In the genomic region with DNA sequence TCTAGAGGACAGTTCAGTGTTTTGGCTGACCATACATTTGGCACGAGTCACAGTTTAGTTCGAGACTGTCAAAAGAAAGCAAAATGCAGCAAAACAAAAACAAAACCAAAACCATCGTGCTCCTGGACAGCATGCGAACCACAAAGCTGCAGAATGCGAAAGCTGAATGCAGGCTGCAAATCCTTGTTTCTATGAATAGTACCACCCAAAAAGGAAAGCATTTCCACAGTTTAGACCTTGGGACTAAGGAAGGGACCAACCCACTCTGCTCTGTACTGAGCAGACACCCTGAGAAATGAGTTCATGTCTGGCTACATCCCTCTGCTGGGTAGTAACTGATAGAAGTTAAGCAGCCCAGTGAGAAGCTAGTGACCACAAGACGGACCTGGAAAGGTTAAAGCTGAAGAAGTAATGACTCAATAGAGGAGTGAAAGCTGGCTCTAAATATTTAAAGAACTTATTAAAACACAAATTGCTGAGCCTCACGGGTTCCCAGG, we compare ENCODE assay signal across 9 cellular contexts. TPM values are rescaled to one million over a fixed set of nuclear protein-coding genes. Genes with fewer than 3 reads are reported as not detected.
DNase-seq lines count a peak whose midpoint lies in the region; ATAC-seq and TF ChIP-seq lines count a peak whose summit lies in the region.
"Had no signal": no experiment of that assay in that cellular context is flagged by ENCODE, and none has a peak within 500 bp of the region (broad histone marks: within the 10 kb centered on the region; RNA-seq: fewer than 3 reads in every experiment).

No MANE protein-coding gene starts in this region.

- H3K9me3 ChIP-seq in BE2C, result no peaks in the 10 kb centered on the region

- peaks cover 33% of the 10 kb centered on the region for H3K27me3 ChIP-seq in BE2C

- TF ChIP-seq CTCF in foreskin fibroblast (IDR thresholded peaks at IDR 0.05; ENCODE audit: low read depth, low read length) (no peak), BE2C (IDR thresholded peaks at IDR 0.05; ENCODE audit: low read depth, low read length) (no peak)

- no peaks in the 10 kb centered on the region for H3K36me3 ChIP-seq in BE2C

- no peaks in the 10 kb centered on the region for H3K4me1 ChIP-seq in BE2C

- H3K4me3 ChIP-seq in foreskin fibroblast (ENCODE audit: low read depth in 1 of 2, low read length in 2 of 2), result peak overlapping the region; percentile 10 to 31
- H3K4me3 ChIP-seq in BE2C (ENCODE audit: low read depth, low read length), result no peak overlapping the region

- ATAC-seq in GM19452 (IDR thresholded peaks at IDR 0.05; ENCODE audit: unreplicated experiment), result peak; percentile 54
- ATAC-seq in SK-N-SH treated with all-trans-retinoic acid at 6 μM for 48 hours, result no peak

- DNase-seq in AG20443 (ENCODE audit: low spot score) (peak; percentile 49), M059J (ENCODE audit: low read depth) (peak; percentile 48), foreskin fibroblast (peak; percentile 21 to 24), DMS79 treated with DMSO at 0.1 percent for 48 hours (lab: John Stamatoyannopoulos, UW) (no peak), BE2C (no peak), middle frontal gyrus (ENCODE audit: extremely low spot score, low spot score) (no peak)
- DNase-seq: DND-41 had no signal

TF ChIP-seq in SK-N-SH treated with all-trans-retinoic acid at 6 μM for 48 hours, 23 proteins besides CTCF, POLR2A, EP300 and RAD21:
- TF ChIP-seq, protein P1, sequence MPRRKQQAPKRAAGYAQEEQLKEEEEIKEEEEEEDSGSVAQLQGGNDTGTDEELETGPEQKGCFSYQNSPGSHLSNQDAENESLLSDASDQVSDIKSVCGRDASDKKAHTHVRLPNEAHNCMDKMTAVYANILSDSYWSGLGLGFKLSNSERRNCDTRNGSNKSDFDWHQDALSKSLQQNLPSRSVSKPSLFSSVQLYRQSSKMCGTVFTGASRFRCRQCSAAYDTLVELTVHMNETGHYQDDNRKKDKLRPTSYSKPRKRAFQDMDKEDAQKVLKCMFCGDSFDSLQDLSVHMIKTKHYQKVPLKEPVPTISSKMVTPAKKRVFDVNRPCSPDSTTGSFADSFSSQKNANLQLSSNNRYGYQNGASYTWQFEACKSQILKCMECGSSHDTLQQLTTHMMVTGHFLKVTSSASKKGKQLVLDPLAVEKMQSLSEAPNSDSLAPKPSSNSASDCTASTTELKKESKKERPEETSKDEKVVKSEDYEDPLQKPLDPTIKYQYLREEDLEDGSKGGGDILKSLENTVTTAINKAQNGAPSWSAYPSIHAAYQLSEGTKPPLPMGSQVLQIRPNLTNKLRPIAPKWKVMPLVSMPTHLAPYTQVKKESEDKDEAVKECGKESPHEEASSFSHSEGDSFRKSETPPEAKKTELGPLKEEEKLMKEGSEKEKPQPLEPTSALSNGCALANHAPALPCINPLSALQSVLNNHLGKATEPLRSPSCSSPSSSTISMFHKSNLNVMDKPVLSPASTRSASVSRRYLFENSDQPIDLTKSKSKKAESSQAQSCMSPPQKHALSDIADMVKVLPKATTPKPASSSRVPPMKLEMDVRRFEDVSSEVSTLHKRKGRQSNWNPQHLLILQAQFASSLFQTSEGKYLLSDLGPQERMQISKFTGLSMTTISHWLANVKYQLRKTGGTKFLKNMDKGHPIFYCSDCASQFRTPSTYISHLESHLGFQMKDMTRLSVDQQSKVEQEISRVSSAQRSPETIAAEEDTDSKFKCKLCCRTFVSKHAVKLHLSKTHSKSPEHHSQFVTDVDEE (CRISPR knock-in tag; IDR thresholded peaks at IDR 0.05), result no peak
- no peak for TF ChIP-seq OSR1 (CRISPR knock-in tag; IDR thresholded peaks at IDR 0.05)
- no peak for TF ChIP-seq ZC3H10 (CRISPR knock-in tag; IDR thresholded peaks at IDR 0.05)
- TF ChIP-seq ESRRG (CRISPR knock-in tag; IDR thresholded peaks at IDR 0.05), result no peak
- no peak for TF ChIP-seq BACH2 (CRISPR knock-in tag; IDR thresholded peaks at IDR 0.05; ENCODE audit: borderline replicate concordance)
- TF ChIP-seq, protein P2, sequence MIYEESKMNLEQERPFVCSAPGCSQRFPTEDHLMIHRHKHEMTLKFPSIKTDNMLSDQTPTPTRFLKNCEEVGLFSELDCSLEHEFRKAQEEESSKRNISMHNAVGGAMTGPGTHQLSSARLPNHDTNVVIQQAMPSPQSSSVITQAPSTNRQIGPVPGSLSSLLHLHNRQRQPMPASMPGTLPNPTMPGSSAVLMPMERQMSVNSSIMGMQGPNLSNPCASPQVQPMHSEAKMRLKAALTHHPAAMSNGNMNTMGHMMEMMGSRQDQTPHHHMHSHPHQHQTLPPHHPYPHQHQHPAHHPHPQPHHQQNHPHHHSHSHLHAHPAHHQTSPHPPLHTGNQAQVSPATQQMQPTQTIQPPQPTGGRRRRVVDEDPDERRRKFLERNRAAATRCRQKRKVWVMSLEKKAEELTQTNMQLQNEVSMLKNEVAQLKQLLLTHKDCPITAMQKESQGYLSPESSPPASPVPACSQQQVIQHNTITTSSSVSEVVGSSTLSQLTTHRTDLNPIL (CRISPR knock-in tag; IDR thresholded peaks at IDR 0.05; ENCODE audit: low read depth), result no peak
- no peak for TF ChIP-seq TOX (CRISPR knock-in tag; IDR thresholded peaks at IDR 0.05; ENCODE audit: borderline replicate concordance)
- TF ChIP-seq TCF4 (CRISPR knock-in tag; IDR thresholded peaks at IDR 0.05; ENCODE audit: borderline replicate concordance), result no peak
- no peak for TF ChIP-seq RARB (CRISPR knock-in tag; IDR thresholded peaks at IDR 0.05)
- TF ChIP-seq SNAI2 (CRISPR knock-in tag; IDR thresholded peaks at IDR 0.05), result no peak
- TF ChIP-seq PPARA (CRISPR knock-in tag; IDR thresholded peaks at IDR 0.05; ENCODE audit: borderline replicate concordance), result no peak
- TF ChIP-seq ISL1 (CRISPR knock-in tag; IDR thresholded peaks at IDR 0.05), result no peak
- no peak for TF ChIP-seq ZFP30 (CRISPR knock-in tag; IDR thresholded peaks at IDR 0.05)
- TF ChIP-seq, protein P3, sequence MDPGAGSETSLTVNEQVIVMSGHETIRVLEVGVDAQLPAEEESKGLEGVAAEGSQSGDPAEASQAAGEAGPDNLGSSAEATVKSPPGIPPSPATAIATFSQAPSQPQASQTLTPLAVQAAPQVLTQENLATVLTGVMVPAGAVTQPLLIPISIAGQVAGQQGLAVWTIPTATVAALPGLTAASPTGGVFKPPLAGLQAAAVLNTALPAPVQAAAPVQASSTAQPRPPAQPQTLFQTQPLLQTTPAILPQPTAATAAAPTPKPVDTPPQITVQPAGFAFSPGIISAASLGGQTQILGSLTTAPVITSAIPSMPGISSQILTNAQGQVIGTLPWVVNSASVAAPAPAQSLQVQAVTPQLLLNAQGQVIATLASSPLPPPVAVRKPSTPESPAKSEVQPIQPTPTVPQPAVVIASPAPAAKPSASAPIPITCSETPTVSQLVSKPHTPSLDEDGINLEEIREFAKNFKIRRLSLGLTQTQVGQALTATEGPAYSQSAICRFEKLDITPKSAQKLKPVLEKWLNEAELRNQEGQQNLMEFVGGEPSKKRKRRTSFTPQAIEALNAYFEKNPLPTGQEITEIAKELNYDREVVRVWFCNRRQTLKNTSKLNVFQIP (CRISPR knock-in tag; IDR thresholded peaks at IDR 0.05; ENCODE audit: borderline replicate concordance, low read depth), result no peak

RNA-seq across cellular contexts. Expression of a gene that starts 3.9 kb away (rescaled TPM):
- total RNA-seq in M059J (2014; rRNA removed; shearing (Covaris generic)), result 0.79 and 1.2 TPM in 2 replicates
- polyA plus RNA-seq in BE2C (2012; ENCODE audit: insufficient read depth, insufficient read length, low read depth), result not detected

Comparison
In these comparisons a context has a peak if more than half of its experiments do, and no peak if none do; other contexts are left out.
1. DNase-seq: peak in AG20443 (single experiment), M059J (single experiment) and foreskin fibroblast (2 of 2); none in DMS79 treated with DMSO at 0.1 percent for 48 hours (single experiment), BE2C (single experiment) and middle frontal gyrus (single experiment).